Comparison of ENCODE assay signal across 15 cellular contexts in genomic region chr6:149225946-149226345, GRCh38.
DNase-seq lines count a peak whose midpoint lies in the region; ATAC-seq and TF ChIP-seq lines count a peak whose summit lies in the region.
"Had no signal": no experiment of that assay in that cellular context is flagged by ENCODE, and none has a peak within 500 bp of the region (broad histone marks: within the 10 kb centered on the region; RNA-seq: fewer than 3 reads in every experiment).

No MANE protein-coding gene starts in this region.

- H3K9ac ChIP-seq in neuronal stem cell (ENCODE audit: low read depth, low read length, poor library complexity), result no peak overlapping the region
- H3K9ac ChIP-seq: BLaER1 had no signal

- no peak overlapping the region for H3K14ac ChIP-seq in neuronal stem cell (ENCODE audit: low read length)

- no peak overlapping the region for H3K4me2 ChIP-seq in neuronal stem cell (ENCODE audit: insufficient read depth, low read length, poor library complexity, severe bottlenecking)
- H3K4me2 ChIP-seq: BLaER1 had no signal

- no peak overlapping the region for H2BK15ac ChIP-seq in neuronal stem cell (ENCODE audit: low read length)

- H3K23ac ChIP-seq in neuronal stem cell (ENCODE audit: low read depth, low read length, poor library complexity), result no peak overlapping the region

- no peak overlapping the region for H3K27ac Mint-ChIP-seq in natural killer cell treated with Interleukin-12 subunit alpha and Interleukin-12 subunit beta and Interleukin-15 and Interleukin-18, amount 100 ng/mL, for 72 hours
- H3K27ac Mint-ChIP-seq in natural killer cell, result no peak overlapping the region
- no peak overlapping the region for H3K27ac Mint-ChIP-seq in activated T-cell treated with anti-CD3 and anti-CD28 coated beads, Interleukin-2, amount 50 U/mL, for 72 hours
- H3K27ac Mint-ChIP-seq: CD8-positive, alpha-beta memory T cell had no signal

- no peak overlapping the region for H2BK5ac ChIP-seq in neuronal stem cell (ENCODE audit: low read length)

- no peak overlapping the region for H4K91ac ChIP-seq in neuronal stem cell (ENCODE audit: low read depth, low read length, poor library complexity)

- peak; percentile 49 for DNase-seq in natural killer cell treated with Interleukin-12 subunit alpha and Interleukin-12 subunit beta and Interleukin-15 and Interleukin-18, amount 100 ng/mL, for 72 hours (ENCODE audit: low spot score)
- no peak for DNase-seq in natural killer cell
- DNase-seq in ecto neural progenitor cell (ENCODE audit: low spot score), result peak; percentile 51
- DNase-seq in neuronal stem cell (ENCODE audit: low spot score), result peak; percentile 76
- DNase-seq in activated T-cell treated with anti-CD3 and anti-CD28 coated beads, Interleukin-2, amount 50 U/mL, for 72 hours, result no peak
- DNase-seq: 8988T; AML-193; Caco-2; CD8-positive, alpha-beta memory T cell; DND-41; GDM1; H7 had no signal

- no peaks in the 10 kb centered on the region for H3K9me3 Mint-ChIP-seq in natural killer cell treated with Interleukin-12 subunit alpha and Interleukin-12 subunit beta and Interleukin-15 and Interleukin-18, amount 100 ng/mL, for 72 hours
- H3K9me3 Mint-ChIP-seq in natural killer cell, result no peaks in the 10 kb centered on the region
- H3K9me3 Mint-ChIP-seq in activated T-cell treated with anti-CD3 and anti-CD28 coated beads, Interleukin-2, amount 50 U/mL, for 72 hours, result no peaks in the 10 kb centered on the region
- H3K9me3 Mint-ChIP-seq: CD8-positive, alpha-beta memory T cell had no signal

- H2BK120ac ChIP-seq in neuronal stem cell (ENCODE audit: low read depth, low read length), result no peak overlapping the region

- no CpG with 5 or more reads among the region's 10 CpGs for WGBS in neuronal stem cell (ENCODE audit: extremely low coverage in 2 of 2, insufficient read length in 2 of 2, insufficient replicate concordance in 1 of 2), 2 donors

- H3K36me3 ChIP-seq in neuronal stem cell (replicated peaks in 1 of 2; ENCODE audit: control insufficient read depth in 2 of 2, insufficient read depth in 2 of 2, low read length in 2 of 2), result no peaks in the 10 kb centered on the region
- H3K36me3 ChIP-seq: BLaER1 had no signal

- H3K18ac ChIP-seq in neuronal stem cell (ENCODE audit: low read length), result peak overlapping the region; percentile 6

- intact Hi-C loops in natural killer cell (cut with micrococcal nuclease), result no loop called here

- H2AFZ ChIP-seq in neuronal stem cell (ENCODE audit: low read length), result peak overlapping the region; percentile 65

- H3K27ac ChIP-seq in neuronal stem cell (replicated peaks; ENCODE audit: low read length), result peak overlapping the region; percentile 90
- H3K27ac ChIP-seq: BLaER1 had no signal

- H3K4me3 ChIP-seq in neuronal stem cell (ENCODE audit: low read length in 2 of 2), result no peak overlapping the region
- H3K4me3 ChIP-seq: BLaER1 had no signal

- no peaks in the 10 kb centered on the region for H3K9me3 ChIP-seq in neuronal stem cell (replicated peaks in 1 of 2; ENCODE audit: control insufficient read depth in 2 of 2, insufficient read depth in 1 of 2, low read depth in 1 of 2, low read length in 2 of 2)
- H3K9me3 ChIP-seq: BLaER1, Caco-2 had no signal

- H4K8ac ChIP-seq in neuronal stem cell (ENCODE audit: low read depth, low read length), result no peak overlapping the region

- no peak overlapping the region for H2AK5ac ChIP-seq in neuronal stem cell (ENCODE audit: low read depth, low read length)

- H2BK12ac ChIP-seq in neuronal stem cell (ENCODE audit: low read length), result no peak overlapping the region

- no peaks in the 10 kb centered on the region for H3K79me1 ChIP-seq in neuronal stem cell (ENCODE audit: low read depth, low read length)

- no peaks in the 10 kb centered on the region for H3K4me1 Mint-ChIP-seq in natural killer cell treated with Interleukin-12 subunit alpha and Interleukin-12 subunit beta and Interleukin-15 and Interleukin-18, amount 100 ng/mL, for 72 hours (ENCODE audit: low read depth in 2 of 2)
- H3K4me1 Mint-ChIP-seq in natural killer cell, result no peaks in the 10 kb centered on the region
- peaks cover 22% of the 10 kb centered on the region for H3K4me1 Mint-ChIP-seq in activated T-cell treated with anti-CD3 and anti-CD28 coated beads, Interleukin-2, amount 50 U/mL, for 72 hours (ENCODE audit: low read depth)

- H3K27me3 ChIP-seq in neuronal stem cell (ENCODE audit: control insufficient read depth in 3 of 3, insufficient read depth in 3 of 3, low read depth in 1 of 3, low read length in 3 of 3), result no peaks in the 10 kb centered on the region
- H3K27me3 ChIP-seq: BLaER1 had no signal

- TF ChIP-seq CTCF in natural killer cell (IDR thresholded peaks at IDR 0.05), result no peak

- peaks cover 11 to 27% of the 10 kb centered on the region in 2 donors for H3K4me1 ChIP-seq in neuronal stem cell (ENCODE audit: control insufficient read depth in 2 of 2, insufficient read depth in 1 of 2, low read depth in 1 of 2, low read length in 2 of 2)

- H3K4ac ChIP-seq in neuronal stem cell (ENCODE audit: low read length), result no peak overlapping the region

- ATAC-seq in natural killer cell treated with Interleukin-12 subunit alpha and Interleukin-12 subunit beta and Interleukin-15 and Interleukin-18, amount 100 ng/mL, for 72 hours, result no peak
- no peak for ATAC-seq in natural killer cell
- ATAC-seq in HG02571 (IDR thresholded peaks at IDR 0.05; ENCODE audit: unreplicated experiment), result no peak
- no peak for ATAC-seq in GM19455 (IDR thresholded peaks at IDR 0.05; ENCODE audit: unreplicated experiment)
- ATAC-seq in activated T-cell treated with anti-CD3 and anti-CD28 coated beads, Interleukin-2, amount 50 U/mL, for 72 hours (replicated peaks in 1 of 2), result no peak

- H3K27me3 Mint-ChIP-seq in natural killer cell treated with Interleukin-12 subunit alpha and Interleukin-12 subunit beta and Interleukin-15 and Interleukin-18, amount 100 ng/mL, for 72 hours, result no peaks in the 10 kb centered on the region
- H3K27me3 Mint-ChIP-seq in natural killer cell (ENCODE audit: low read depth in 2 of 2), result peaks cover 0 to 2% of the 10 kb centered on the region in 2 donors
- H3K27me3 Mint-ChIP-seq in activated T-cell treated with anti-CD3 and anti-CD28 coated beads, Interleukin-2, amount 50 U/mL, for 72 hours (ENCODE audit: low read depth), result no peaks in the 10 kb centered on the region
- H3K27me3 Mint-ChIP-seq: CD8-positive, alpha-beta memory T cell had no signal

- H3K4me3 Mint-ChIP-seq in natural killer cell treated with Interleukin-12 subunit alpha and Interleukin-12 subunit beta and Interleukin-15 and Interleukin-18, amount 100 ng/mL, for 72 hours, result no peak overlapping the region
- no peak overlapping the region for H3K4me3 Mint-ChIP-seq in natural killer cell
- no peak overlapping the region for H3K4me3 Mint-ChIP-seq in activated T-cell treated with anti-CD3 and anti-CD28 coated beads, Interleukin-2, amount 50 U/mL, for 72 hours
- H3K4me3 Mint-ChIP-seq: CD8-positive, alpha-beta memory T cell had no signal

- no peaks in the 10 kb centered on the region for H3K36me3 Mint-ChIP-seq in natural killer cell treated with Interleukin-12 subunit alpha and Interleukin-12 subunit beta and Interleukin-15 and Interleukin-18, amount 100 ng/mL, for 72 hours
- no peaks in the 10 kb centered on the region for H3K36me3 Mint-ChIP-seq in natural killer cell
- peaks cover 0 to 2% of the 10 kb centered on the region in 2 donors for H3K36me3 Mint-ChIP-seq in activated T-cell treated with anti-CD3 and anti-CD28 coated beads, Interleukin-2, amount 50 U/mL, for 72 hours (ENCODE audit: insufficient read depth in 2 of 2)

Comparison
In these comparisons a context has a peak if more than half of its experiments do, and no peak if none do; other contexts are left out.
1. DNase-seq: peak in natural killer cell treated with Interleukin-12 subunit alpha and Interleukin-12 subunit beta and Interleukin-15 and Interleukin-18, amount 100 ng/mL, for 72 hours (single experiment), ecto neural progenitor cell (single experiment) and neuronal stem cell (single experiment); none in natural killer cell (single experiment) and activated T-cell treated with anti-CD3 and anti-CD28 coated beads, Interleukin-2, amount 50 U/mL, for 72 hours (0 of 2).